1 cellular context compared by ENCODE assay signal in the genomic region with DNA sequence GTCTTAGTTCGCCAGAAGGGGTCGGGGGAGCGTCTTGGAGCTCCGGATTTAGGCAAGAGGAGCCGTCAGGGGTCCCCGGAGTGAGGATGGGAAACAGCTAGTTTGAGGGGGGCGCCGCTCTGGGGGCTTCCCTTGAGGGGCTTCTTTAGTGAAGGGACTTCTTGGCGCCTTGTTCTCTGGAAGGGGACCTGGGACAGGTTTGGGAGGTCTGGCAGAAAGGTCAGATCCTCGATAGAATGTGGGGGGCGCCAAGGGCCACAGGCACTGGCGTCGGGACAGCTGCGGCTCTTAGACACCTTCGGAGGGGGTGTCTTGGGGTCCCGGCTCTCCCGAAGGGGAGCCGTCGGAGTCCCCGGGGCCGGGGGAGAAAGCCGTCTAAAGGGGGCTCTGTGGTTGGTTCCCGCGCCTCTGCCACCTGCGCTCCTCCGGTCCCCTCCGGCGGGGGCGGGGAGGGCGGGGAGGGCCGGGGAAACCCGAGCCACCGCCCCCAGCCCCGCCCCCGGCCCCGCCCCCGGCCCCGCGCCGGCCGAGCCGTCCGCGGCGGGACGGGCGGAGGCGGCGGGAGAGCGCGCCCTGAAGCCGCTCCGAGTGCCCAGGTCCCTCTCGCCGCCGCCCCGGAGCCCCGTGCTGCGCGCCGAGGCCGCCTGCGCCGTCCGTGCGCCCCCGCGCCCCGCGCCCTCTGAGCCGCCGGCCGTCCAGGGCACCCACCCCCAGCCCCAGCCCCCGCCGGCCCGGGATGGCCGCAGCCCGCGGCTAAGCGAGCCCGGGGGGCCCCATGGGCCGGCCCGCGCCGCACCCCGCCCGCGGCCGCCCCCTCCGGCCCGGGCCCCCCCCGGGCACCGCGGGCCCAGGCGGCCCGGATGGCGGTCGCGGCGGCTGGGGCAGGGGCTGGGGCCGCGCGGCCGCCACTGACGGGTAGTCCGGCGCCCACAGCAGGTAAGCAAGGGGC.
TF ChIP-seq lines count a peak whose summit lies in the region.

A gene with protein sequence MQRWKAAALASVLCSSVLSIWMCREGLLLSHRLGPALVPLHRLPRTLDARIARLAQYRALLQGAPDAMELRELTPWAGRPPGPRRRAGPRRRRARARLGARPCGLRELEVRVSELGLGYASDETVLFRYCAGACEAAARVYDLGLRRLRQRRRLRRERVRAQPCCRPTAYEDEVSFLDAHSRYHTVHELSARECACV (plus strand): TSS at position 552 of the 949 bp plus-strand sequence. CDS start 19,099 bp downstream, outside the sequence.

TF ChIP-seq in GM23338, 12 proteins besides CTCF, POLR2A, EP300 and RAD21 (continued from another document):
- TF ChIP-seq, protein P1, sequence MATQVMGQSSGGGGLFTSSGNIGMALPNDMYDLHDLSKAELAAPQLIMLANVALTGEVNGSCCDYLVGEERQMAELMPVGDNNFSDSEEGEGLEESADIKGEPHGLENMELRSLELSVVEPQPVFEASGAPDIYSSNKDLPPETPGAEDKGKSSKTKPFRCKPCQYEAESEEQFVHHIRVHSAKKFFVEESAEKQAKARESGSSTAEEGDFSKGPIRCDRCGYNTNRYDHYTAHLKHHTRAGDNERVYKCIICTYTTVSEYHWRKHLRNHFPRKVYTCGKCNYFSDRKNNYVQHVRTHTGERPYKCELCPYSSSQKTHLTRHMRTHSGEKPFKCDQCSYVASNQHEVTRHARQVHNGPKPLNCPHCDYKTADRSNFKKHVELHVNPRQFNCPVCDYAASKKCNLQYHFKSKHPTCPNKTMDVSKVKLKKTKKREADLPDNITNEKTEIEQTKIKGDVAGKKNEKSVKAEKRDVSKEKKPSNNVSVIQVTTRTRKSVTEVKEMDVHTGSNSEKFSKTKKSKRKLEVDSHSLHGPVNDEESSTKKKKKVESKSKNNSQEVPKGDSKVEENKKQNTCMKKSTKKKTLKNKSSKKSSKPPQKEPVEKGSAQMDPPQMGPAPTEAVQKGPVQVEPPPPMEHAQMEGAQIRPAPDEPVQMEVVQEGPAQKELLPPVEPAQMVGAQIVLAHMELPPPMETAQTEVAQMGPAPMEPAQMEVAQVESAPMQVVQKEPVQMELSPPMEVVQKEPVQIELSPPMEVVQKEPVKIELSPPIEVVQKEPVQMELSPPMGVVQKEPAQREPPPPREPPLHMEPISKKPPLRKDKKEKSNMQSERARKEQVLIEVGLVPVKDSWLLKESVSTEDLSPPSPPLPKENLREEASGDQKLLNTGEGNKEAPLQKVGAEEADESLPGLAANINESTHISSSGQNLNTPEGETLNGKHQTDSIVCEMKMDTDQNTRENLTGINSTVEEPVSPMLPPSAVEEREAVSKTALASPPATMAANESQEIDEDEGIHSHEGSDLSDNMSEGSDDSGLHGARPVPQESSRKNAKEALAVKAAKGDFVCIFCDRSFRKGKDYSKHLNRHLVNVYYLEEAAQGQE (IDR thresholded peaks at IDR 0.05; ENCODE audit: unreplicated experiment): no peak
- TF ChIP-seq ZNF114 (CRISPR knock-in tag; IDR thresholded peaks at IDR 0.05): no peak
- TF ChIP-seq, protein P2, sequence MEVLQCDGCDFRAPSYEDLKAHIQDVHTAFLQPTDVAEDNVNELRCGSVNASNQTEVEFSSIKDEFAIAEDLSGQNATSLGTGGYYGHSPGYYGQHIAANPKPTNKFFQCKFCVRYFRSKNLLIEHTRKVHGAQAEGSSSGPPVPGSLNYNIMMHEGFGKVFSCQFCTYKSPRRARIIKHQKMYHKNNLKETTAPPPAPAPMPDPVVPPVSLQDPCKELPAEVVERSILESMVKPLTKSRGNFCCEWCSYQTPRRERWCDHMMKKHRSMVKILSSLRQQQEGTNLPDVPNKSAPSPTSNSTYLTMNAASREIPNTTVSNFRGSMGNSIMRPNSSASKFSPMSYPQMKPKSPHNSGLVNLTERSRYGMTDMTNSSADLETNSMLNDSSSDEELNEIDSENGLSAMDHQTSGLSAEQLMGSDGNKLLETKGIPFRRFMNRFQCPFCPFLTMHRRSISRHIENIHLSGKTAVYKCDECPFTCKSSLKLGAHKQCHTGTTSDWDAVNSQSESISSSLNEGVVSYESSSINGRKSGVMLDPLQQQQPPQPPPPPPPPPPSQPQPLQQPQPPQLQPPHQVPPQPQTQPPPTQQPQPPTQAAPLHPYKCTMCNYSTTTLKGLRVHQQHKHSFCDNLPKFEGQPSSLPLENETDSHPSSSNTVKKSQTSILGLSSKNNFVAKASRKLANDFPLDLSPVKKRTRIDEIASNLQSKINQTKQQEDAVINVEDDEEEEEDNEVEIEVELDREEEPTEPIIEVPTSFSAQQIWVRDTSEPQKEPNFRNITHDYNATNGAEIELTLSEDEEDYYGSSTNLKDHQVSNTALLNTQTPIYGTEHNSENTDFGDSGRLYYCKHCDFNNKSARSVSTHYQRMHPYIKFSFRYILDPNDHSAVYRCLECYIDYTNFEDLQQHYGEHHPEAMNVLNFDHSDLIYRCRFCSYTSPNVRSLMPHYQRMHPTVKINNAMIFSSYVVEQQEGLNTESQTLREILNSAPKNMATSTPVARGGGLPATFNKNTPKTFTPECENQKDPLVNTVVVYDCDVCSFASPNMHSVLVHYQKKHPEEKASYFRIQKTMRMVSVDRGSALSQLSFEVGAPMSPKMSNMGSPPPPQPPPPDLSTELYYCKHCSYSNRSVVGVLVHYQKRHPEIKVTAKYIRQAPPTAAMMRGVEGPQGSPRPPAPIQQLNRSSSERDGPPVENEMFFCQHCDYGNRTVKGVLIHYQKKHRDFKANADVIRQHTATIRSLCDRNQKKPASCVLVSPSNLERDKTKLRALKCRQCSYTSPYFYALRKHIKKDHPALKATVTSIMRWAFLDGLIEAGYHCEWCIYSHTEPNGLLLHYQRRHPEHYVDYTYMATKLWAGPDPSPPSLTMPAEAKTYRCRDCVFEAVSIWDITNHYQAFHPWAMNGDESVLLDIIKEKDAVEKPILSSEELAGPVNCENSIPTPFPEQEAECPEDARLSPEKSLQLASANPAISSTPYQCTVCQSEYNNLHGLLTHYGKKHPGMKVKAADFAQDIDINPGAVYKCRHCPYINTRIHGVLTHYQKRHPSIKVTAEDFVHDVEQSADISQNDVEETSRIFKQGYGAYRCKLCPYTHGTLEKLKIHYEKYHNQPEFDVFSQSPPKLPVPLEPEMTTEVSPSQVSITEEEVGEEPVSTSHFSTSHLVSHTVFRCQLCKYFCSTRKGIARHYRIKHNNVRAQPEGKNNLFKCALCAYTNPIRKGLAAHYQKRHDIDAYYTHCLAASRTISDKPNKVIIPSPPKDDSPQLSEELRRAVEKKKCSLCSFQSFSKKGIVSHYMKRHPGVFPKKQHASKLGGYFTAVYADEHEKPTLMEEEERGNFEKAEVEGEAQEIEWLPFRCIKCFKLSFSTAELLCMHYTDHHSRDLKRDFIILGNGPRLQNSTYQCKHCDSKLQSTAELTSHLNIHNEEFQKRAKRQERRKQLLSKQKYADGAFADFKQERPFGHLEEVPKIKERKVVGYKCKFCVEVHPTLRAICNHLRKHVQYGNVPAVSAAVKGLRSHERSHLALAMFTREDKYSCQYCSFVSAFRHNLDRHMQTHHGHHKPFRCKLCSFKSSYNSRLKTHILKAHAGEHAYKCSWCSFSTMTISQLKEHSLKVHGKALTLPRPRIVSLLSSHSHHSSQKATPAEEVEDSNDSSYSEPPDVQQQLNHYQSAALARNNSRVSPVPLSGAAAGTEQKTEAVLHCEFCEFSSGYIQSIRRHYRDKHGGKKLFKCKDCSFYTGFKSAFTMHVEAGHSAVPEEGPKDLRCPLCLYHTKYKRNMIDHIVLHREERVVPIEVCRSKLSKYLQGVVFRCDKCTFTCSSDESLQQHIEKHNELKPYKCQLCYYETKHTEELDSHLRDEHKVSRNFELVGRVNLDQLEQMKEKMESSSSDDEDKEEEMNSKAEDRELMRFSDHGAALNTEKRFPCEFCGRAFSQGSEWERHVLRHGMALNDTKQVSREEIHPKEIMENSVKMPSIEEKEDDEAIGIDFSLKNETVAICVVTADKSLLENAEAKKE (CRISPR knock-in tag; IDR thresholded peaks at IDR 0.05): no peak
- no peak for TF ChIP-seq NANOG (IDR thresholded peaks at IDR 0.05; ENCODE audit: borderline replicate concordance)
